1 cellular context compared by ENCODE assay signal in the genomic region with DNA sequence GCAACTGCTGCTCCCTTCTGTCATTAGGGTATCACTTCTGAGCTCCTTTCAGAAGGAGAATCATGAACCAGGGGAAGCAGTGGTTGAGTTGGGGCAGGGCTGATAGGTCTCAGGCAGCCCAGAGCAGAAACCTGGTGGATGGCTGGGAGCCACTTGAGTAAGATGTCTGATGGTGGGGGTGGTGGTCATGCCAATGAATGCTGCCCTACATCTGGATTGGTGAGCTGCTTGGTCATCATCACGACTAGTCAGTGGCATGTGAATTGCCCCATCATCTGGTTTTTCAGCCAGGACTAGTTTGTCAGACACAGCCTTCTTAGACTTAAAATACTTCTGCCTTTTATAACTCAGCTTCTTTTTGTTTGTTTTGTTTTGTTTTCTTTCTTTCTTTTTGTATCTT.
TF ChIP-seq lines count a peak whose summit lies in the region.

No MANE protein-coding gene starts in this region.

TF ChIP-seq in GM23338, 12 proteins besides CTCF, POLR2A, EP300 and RAD21 (continued from another document):
- TF ChIP-seq, protein P1, sequence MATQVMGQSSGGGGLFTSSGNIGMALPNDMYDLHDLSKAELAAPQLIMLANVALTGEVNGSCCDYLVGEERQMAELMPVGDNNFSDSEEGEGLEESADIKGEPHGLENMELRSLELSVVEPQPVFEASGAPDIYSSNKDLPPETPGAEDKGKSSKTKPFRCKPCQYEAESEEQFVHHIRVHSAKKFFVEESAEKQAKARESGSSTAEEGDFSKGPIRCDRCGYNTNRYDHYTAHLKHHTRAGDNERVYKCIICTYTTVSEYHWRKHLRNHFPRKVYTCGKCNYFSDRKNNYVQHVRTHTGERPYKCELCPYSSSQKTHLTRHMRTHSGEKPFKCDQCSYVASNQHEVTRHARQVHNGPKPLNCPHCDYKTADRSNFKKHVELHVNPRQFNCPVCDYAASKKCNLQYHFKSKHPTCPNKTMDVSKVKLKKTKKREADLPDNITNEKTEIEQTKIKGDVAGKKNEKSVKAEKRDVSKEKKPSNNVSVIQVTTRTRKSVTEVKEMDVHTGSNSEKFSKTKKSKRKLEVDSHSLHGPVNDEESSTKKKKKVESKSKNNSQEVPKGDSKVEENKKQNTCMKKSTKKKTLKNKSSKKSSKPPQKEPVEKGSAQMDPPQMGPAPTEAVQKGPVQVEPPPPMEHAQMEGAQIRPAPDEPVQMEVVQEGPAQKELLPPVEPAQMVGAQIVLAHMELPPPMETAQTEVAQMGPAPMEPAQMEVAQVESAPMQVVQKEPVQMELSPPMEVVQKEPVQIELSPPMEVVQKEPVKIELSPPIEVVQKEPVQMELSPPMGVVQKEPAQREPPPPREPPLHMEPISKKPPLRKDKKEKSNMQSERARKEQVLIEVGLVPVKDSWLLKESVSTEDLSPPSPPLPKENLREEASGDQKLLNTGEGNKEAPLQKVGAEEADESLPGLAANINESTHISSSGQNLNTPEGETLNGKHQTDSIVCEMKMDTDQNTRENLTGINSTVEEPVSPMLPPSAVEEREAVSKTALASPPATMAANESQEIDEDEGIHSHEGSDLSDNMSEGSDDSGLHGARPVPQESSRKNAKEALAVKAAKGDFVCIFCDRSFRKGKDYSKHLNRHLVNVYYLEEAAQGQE (IDR thresholded peaks at IDR 0.05; ENCODE audit: unreplicated experiment) = no peak
- TF ChIP-seq, protein P2, sequence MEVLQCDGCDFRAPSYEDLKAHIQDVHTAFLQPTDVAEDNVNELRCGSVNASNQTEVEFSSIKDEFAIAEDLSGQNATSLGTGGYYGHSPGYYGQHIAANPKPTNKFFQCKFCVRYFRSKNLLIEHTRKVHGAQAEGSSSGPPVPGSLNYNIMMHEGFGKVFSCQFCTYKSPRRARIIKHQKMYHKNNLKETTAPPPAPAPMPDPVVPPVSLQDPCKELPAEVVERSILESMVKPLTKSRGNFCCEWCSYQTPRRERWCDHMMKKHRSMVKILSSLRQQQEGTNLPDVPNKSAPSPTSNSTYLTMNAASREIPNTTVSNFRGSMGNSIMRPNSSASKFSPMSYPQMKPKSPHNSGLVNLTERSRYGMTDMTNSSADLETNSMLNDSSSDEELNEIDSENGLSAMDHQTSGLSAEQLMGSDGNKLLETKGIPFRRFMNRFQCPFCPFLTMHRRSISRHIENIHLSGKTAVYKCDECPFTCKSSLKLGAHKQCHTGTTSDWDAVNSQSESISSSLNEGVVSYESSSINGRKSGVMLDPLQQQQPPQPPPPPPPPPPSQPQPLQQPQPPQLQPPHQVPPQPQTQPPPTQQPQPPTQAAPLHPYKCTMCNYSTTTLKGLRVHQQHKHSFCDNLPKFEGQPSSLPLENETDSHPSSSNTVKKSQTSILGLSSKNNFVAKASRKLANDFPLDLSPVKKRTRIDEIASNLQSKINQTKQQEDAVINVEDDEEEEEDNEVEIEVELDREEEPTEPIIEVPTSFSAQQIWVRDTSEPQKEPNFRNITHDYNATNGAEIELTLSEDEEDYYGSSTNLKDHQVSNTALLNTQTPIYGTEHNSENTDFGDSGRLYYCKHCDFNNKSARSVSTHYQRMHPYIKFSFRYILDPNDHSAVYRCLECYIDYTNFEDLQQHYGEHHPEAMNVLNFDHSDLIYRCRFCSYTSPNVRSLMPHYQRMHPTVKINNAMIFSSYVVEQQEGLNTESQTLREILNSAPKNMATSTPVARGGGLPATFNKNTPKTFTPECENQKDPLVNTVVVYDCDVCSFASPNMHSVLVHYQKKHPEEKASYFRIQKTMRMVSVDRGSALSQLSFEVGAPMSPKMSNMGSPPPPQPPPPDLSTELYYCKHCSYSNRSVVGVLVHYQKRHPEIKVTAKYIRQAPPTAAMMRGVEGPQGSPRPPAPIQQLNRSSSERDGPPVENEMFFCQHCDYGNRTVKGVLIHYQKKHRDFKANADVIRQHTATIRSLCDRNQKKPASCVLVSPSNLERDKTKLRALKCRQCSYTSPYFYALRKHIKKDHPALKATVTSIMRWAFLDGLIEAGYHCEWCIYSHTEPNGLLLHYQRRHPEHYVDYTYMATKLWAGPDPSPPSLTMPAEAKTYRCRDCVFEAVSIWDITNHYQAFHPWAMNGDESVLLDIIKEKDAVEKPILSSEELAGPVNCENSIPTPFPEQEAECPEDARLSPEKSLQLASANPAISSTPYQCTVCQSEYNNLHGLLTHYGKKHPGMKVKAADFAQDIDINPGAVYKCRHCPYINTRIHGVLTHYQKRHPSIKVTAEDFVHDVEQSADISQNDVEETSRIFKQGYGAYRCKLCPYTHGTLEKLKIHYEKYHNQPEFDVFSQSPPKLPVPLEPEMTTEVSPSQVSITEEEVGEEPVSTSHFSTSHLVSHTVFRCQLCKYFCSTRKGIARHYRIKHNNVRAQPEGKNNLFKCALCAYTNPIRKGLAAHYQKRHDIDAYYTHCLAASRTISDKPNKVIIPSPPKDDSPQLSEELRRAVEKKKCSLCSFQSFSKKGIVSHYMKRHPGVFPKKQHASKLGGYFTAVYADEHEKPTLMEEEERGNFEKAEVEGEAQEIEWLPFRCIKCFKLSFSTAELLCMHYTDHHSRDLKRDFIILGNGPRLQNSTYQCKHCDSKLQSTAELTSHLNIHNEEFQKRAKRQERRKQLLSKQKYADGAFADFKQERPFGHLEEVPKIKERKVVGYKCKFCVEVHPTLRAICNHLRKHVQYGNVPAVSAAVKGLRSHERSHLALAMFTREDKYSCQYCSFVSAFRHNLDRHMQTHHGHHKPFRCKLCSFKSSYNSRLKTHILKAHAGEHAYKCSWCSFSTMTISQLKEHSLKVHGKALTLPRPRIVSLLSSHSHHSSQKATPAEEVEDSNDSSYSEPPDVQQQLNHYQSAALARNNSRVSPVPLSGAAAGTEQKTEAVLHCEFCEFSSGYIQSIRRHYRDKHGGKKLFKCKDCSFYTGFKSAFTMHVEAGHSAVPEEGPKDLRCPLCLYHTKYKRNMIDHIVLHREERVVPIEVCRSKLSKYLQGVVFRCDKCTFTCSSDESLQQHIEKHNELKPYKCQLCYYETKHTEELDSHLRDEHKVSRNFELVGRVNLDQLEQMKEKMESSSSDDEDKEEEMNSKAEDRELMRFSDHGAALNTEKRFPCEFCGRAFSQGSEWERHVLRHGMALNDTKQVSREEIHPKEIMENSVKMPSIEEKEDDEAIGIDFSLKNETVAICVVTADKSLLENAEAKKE (CRISPR knock-in tag; IDR thresholded peaks at IDR 0.05) = no peak
- no peak for TF ChIP-seq EZH2 (IDR thresholded peaks at IDR 0.05; ENCODE audit: low read depth, unreplicated experiment)
TF ChIP-seq in GM23338: peak in this region for 0.
